Comparison of ENCODE assay signal across 1 cellular context in the genomic region with DNA sequence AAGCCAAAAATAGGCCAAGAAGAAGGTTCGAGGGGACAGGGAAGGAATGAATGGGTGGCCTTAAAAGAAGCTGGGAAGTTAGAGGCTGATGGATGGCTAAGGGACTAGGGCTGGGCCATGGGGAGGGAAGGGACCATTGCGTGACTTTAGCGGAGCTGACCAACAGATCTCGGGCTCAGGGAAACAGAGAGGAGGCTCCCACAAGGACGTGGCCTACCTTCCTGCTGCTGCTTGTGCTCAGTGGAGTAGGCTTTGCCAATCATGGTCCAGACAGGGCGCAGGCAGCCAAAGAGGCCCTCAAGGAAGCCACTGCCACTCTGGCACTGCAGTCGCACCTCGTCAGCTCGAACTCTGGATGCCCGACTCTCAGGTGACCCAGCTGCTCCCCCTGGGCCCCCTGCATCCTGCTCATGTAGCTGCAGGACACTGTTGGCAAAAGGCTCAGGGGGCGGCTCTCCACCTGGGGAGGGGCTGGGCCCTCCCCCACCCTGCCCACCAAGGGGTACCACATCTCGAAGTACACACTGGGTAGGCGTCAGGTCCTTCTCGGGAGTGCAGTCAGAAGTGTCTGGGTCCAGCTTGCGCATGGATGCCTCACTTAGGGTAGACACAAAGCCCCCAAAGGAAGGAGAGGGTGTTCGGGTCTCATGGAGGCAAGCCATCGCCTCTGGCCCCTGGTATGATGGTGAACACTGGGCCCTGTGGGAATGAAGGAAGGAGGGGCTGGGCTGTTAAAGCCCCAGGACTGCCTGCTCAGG.
TF ChIP-seq lines count a peak whose summit lies in the region.

No MANE protein-coding gene starts in this region.

TF ChIP-seq in H1, 55 proteins besides CTCF, POLR2A, EP300 and RAD21:
- peak; percentile 36; the same call in 1 of the 2 replicates for TF ChIP-seq POLR2AphosphoS5 (IDR thresholded peaks at IDR 0.05; ENCODE audit: low read depth, low read length)
- no peak for TF ChIP-seq CHD2 (IDR thresholded peaks at IDR 0.05; ENCODE audit: low read length)
TF ChIP-seq in H1: peak in this region for 1.
